ENCODE assay signal across 18 cellular contexts in genomic region chr20:25251558-25251957, GRCh38. TPM values are rescaled to one million over a fixed set of nuclear protein-coding genes. Genes with fewer than 3 reads are reported as not detected.
DNase-seq lines count a peak whose midpoint lies in the region; ATAC-seq and TF ChIP-seq lines count a peak whose summit lies in the region.
"Had no signal": no experiment of that assay in that cellular context is flagged by ENCODE, and none has a peak within 500 bp of the region (broad histone marks: within the 10 kb centered on the region; RNA-seq: fewer than 3 reads in every experiment).

No MANE protein-coding gene starts in this region.

- H3K27ac Mint-ChIP-seq in CD8-positive, alpha-beta T cell, result peak overlapping the region; percentile 41
- H3K27ac Mint-ChIP-seq: effector memory CD8-positive, alpha-beta T cell had no signal

- H3K9ac ChIP-seq in adipocyte (ENCODE audit: low read length), result no peak overlapping the region

- no peak for ATAC-seq in CD8-positive, alpha-beta T cell
- ATAC-seq in GM21515 (IDR thresholded peaks at IDR 0.05; ENCODE audit: unreplicated experiment), result no peak
- ATAC-seq: effector memory CD8-positive, alpha-beta T cell; left lung had no signal

- H3K4me3 Mint-ChIP-seq in CD8-positive, alpha-beta T cell, result peak overlapping the region; percentile 18
- H3K4me3 Mint-ChIP-seq: effector memory CD8-positive, alpha-beta T cell had no signal

- H3K79me2 ChIP-seq in OCI-LY7 (ENCODE audit: insufficient read depth, low read depth, low read length), result no peaks in the 10 kb centered on the region

- intact Hi-C loops in CD8-positive, alpha-beta T cell (cut with DNase I, micrococcal nuclease), result loop anchor here in 1 of 2 experiments (5.0 to 10.0 kb wide), 2 partner anchors 104 to 373 kb away; partner anchors contain the start of gene NANP
- intact Hi-C loops in OCI-LY7 (cut with micrococcal nuclease; ENCODE audit: unreplicated experiment), result no loop called here

- no peak for TF ChIP-seq CTCF in CD8-positive, alpha-beta T cell (IDR thresholded peaks at IDR 0.05)
- TF ChIP-seq CTCF in OCI-LY7 (conservative IDR thresholded peaks at IDR 0.05; ENCODE audit: low read length), result no peak

- CTCF ChIA-PET in CD8-positive, alpha-beta T cell (lab: Charles Lee), result interaction anchor here (1.0 to 1.6 kb wide), 2 partner anchors 8 to 9 kb away, joined by 3 to 5 read pairs; no protein-coding TSS in a partner anchor
- CTCF ChIA-PET in OCI-LY7 (lab: Charles Lee; ENCODE audit: unreplicated experiment), result no interaction called here

- no peak overlapping the region for H3K4me3 ChIP-seq in CD8-positive, alpha-beta T cell (ENCODE audit: low read depth, low read length)
- H3K4me3 ChIP-seq in adipocyte (ENCODE audit: low read length), result peak overlapping the region; percentile 36
- H3K4me3 ChIP-seq in skeletal muscle cell (ENCODE audit: low read depth, low read length), result peak overlapping the region; percentile 75
- H3K4me3 ChIP-seq in OCI-LY7 (ENCODE audit: low read depth, low read length, poor library complexity, severe bottlenecking), result no peak overlapping the region
- H3K4me3 ChIP-seq: adrenal gland, left lung had no signal

- peak in 1 of 7 experiments; percentile 31 for DNase-seq in CD8-positive, alpha-beta T cell
- DNase-seq in adipocyte (ENCODE audit: low read depth) (peak; percentile 43), globus pallidus (ENCODE audit: low spot score) (peak; percentile 67), skeletal muscle cell (ENCODE audit: low read depth) (no peak), OCI-LY7 (ENCODE audit: low spot score) (no peak), UCSD-AML1 (lab: John Stamatoyannopoulos, UW; ENCODE audit: unreplicated experiment) (no peak)
- DNase-seq in central memory CD4-positive, alpha-beta T cell, result no peak
- DNase-seq: activated CD4-positive, CD25-positive, alpha-beta regulatory T cell; activated T-cell treated with anti-CD3 and anti-CD28 coated beads for 4 hours; effector memory CD8-positive, alpha-beta T cell; GDM1; GOT3; left lung; NCI-H187; NK-92 treated with Interleukin-12 subunit alpha and Interleukin-12 subunit beta, amount 100 ng/mL, for 24 hours; stimulated activated CD8-positive, alpha-beta memory T cell treated with anti-CD3 and anti-CD28 coated beads, Interleukin-4, amount 100 ng/mL, for 48 hours had no signal

- POLR2A ChIA-PET in CD8-positive, alpha-beta T cell (lab: Charles Lee), result interaction anchor here (0.5 kb wide), 1 partner anchor 10 kb away, joined by 3 read pairs; no protein-coding TSS in a partner anchor
- POLR2A ChIA-PET in OCI-LY7 (lab: Charles Lee), result interaction anchor here (1.2 kb wide), 1 partner anchor 198 kb away, joined by 3 read pairs; no protein-coding TSS in a partner anchor

- peaks cover 13% of the 10 kb centered on the region for H4K20me1 ChIP-seq in OCI-LY7 (ENCODE audit: insufficient read depth, low read length)

- peaks cover 29% of the 10 kb centered on the region for H3K4me1 ChIP-seq in CD8-positive, alpha-beta T cell (ENCODE audit: insufficient read depth, low read length)
- H3K4me1 ChIP-seq in adipocyte (ENCODE audit: control insufficient read depth, insufficient read depth, low read length) (peaks cover 76% of the 10 kb centered on the region), OCI-LY7 (ENCODE audit: insufficient read depth, low read length, poor library complexity, severe bottlenecking) (peaks cover 23% of the 10 kb centered on the region)

- peaks cover 69% of the 10 kb centered on the region for H3K4me1 Mint-ChIP-seq in CD8-positive, alpha-beta T cell (ENCODE audit: low read depth)

- no peak overlapping the region for H3K27ac ChIP-seq in CD8-positive, alpha-beta T cell (ENCODE audit: low read depth, low read length)
- H3K27ac ChIP-seq in OCI-LY7 (ENCODE audit: low read depth, low read length, poor library complexity, severe bottlenecking), result no peak overlapping the region
- H3K27ac ChIP-seq: adrenal gland, left lung had no signal

- BruUV-seq in OCI-LY7 (replicated peaks; lab: Mats Ljungman, UMichigan), result no TSS peak

- no peaks in the 10 kb centered on the region for H3K36me3 ChIP-seq in CD8-positive, alpha-beta T cell (ENCODE audit: insufficient read depth, low read length)
- H3K36me3 ChIP-seq in adipocyte (ENCODE audit: control insufficient read depth, insufficient read depth, low read length, severe bottlenecking) (peaks cover 2% of the 10 kb centered on the region), OCI-LY7 (ENCODE audit: insufficient read depth, low read length) (no peaks in the 10 kb centered on the region)
- H3K36me3 ChIP-seq: adrenal gland, left lung had no signal

- H2AFZ ChIP-seq in OCI-LY7 (ENCODE audit: low read length), result no peak overlapping the region

- peaks cover 31% of the 10 kb centered on the region for H3K36me3 Mint-ChIP-seq in CD8-positive, alpha-beta T cell

- H3K27me3 Mint-ChIP-seq in CD8-positive, alpha-beta T cell (ENCODE audit: low read depth), result no peaks in the 10 kb centered on the region
- H3K27me3 Mint-ChIP-seq: effector memory CD8-positive, alpha-beta T cell had no signal

- no peak overlapping the region for H3K4me2 ChIP-seq in OCI-LY7 (ENCODE audit: low read length)

- H3K9me2 ChIP-seq in OCI-LY7 (ENCODE audit: insufficient read depth, low read length), result no peaks in the 10 kb centered on the region

- H3K27me3 ChIP-seq in CD8-positive, alpha-beta T cell (ENCODE audit: insufficient read depth, low read length), result no peaks in the 10 kb centered on the region
- H3K27me3 ChIP-seq in adipocyte (replicated peaks; ENCODE audit: control insufficient read depth, insufficient read depth, low read length), result no peaks in the 10 kb centered on the region
- H3K27me3 ChIP-seq: adrenal gland, left lung had no signal

- no peaks in the 10 kb centered on the region for H3K9me3 Mint-ChIP-seq in CD8-positive, alpha-beta T cell
- H3K9me3 Mint-ChIP-seq: effector memory CD8-positive, alpha-beta T cell had no signal

- no peaks in the 10 kb centered on the region for H3K9me3 ChIP-seq in CD8-positive, alpha-beta T cell (ENCODE audit: low read length)
- H3K9me3 ChIP-seq in adipocyte (ENCODE audit: control insufficient read depth, low read length) (no peaks in the 10 kb centered on the region), OCI-LY7 (ENCODE audit: low read length) (no peaks in the 10 kb centered on the region)
- H3K9me3 ChIP-seq: adrenal gland, left lung had no signal

RNA-seq across cellular contexts. Expression of gene PYGB, which starts 3.7 kb away (rescaled TPM):
- total RNA-seq in CD8-positive, alpha-beta T cell, result 10 to 100 TPM; 35.2 to 39.2 TPM
- 4.5 and 4.9 TPM in 2 replicates for total RNA-seq in OCI-LY7 (2014; rRNA removed; shearing (Covaris generic))
- total RNA-seq in OCI-LY7 (2022), result 6.4 and 7.0 TPM in 2 replicates

RNA-seq across cellular contexts. Expression of gene ENTPD6, which starts 56.0 kb away (rescaled TPM):
- 10 to 100 TPM; 62.4 to 70.1 TPM for total RNA-seq in CD8-positive, alpha-beta T cell
- not detected in 2 replicates for total RNA-seq in OCI-LY7 (2014; rRNA removed; shearing (Covaris generic))
- 2.3 and 4.2 TPM in 2 replicates for total RNA-seq in OCI-LY7 (2022)

Comparison
In these comparisons a context has a peak if more than half of its experiments do, and no peak if none do; other contexts are left out.
1. DNase-seq: peak in adipocyte (single experiment) and globus pallidus (single experiment); none in skeletal muscle cell (single experiment), OCI-LY7 (single experiment), central memory CD4-positive, alpha-beta T cell (single experiment) and UCSD-AML1 (single experiment).
2. H3K4me3 ChIP-seq: peak in adipocyte (single experiment) and skeletal muscle cell (single experiment); none in CD8-positive, alpha-beta T cell (single experiment) and OCI-LY7 (single experiment).
3. RNA of gene PYGB, which starts 3.7 kb away (total RNA-seq): 35.2 to 39.2 TPM in CD8-positive, alpha-beta T cell; 4.5 to 7.0 TPM in OCI-LY7; every median in the first group is over 4 times any median in the second.
4. RNA of gene ENTPD6, which starts 56.0 kb away (total RNA-seq): 62.4 to 70.1 TPM in CD8-positive, alpha-beta T cell; 2.3 to 4.2 TPM in OCI-LY7; every median in the first group is over 10 times any median in the second.